33 cellular contexts compared by ENCODE assay signal in genomic region chr5:146484714-146485391, GRCh38. TPM values are rescaled to one million over a fixed set of nuclear protein-coding genes. Genes with fewer than 3 reads are reported as not detected.
"Had no signal": no experiment of that assay in that cellular context is flagged by ENCODE, and none has a peak within 500 bp of the region (broad histone marks: within the 10 kb centered on the region; RNA-seq: fewer than 3 reads in every experiment).

No MANE protein-coding gene starts in this region.

- H3K27ac ChIP-seq: adrenal gland, body of pancreas, coronary artery, dorsolateral prefrontal cortex, gastroesophageal sphincter, right lobe of liver, testis, transverse colon had no signal

- H3K9me3 ChIP-seq: adrenal gland, body of pancreas, gastroesophageal sphincter, right lobe of liver, testis, transverse colon had no signal

- DNase-seq: activated CD4-positive, alpha-beta T cell treated with anti-CD3 and anti-CD28 coated beads for 1 hour; activated CD8-positive, alpha-beta memory T cell treated with anti-CD3 and anti-CD28 coated beads for 24 hours; activated naive CD4-positive, alpha-beta T cell; activated naive CD8-positive, alpha-beta T cell treated with anti-CD3 and anti-CD28 coated beads for 36 hours; activated T-cell treated with anti-CD3 and anti-CD28 coated beads, Interleukin-2, amount 50 U/mL, for 1 hour; adrenal gland; aorta; body of pancreas; dorsolateral prefrontal cortex; effector memory CD4-positive, alpha-beta T cell; hippocampal formation; immature natural killer cell; kidney; mesendoderm; posterior cingulate gyrus; right lobe of liver; stimulated activated CD4-positive, alpha-beta T cell treated with anti-CD3 and anti-CD28 coated beads, Interleukin-2, amount 100 ng/mL, for 48 hours; stimulated activated naive CD8-positive, alpha-beta T cell treated with anti-CD3 and anti-CD28 coated beads, Interleukin-15, Interleukin-2, amounts not matched to agents 100 U/mL and 50 U/mL, for 24 hours; T-helper 1 cell; testis; transverse colon had no signal

- H3K27me3 ChIP-seq: adrenal gland, body of pancreas, dorsolateral prefrontal cortex, gastroesophageal sphincter, right lobe of liver, testis, transverse colon had no signal

- ATAC-seq: body of pancreas; gastroesophageal sphincter; left lobe of liver; natural killer cell treated with Interleukin-12 subunit alpha and Interleukin-12 subunit beta and Interleukin-15 and Interleukin-18, amount 100 ng/mL, for 72 hours; right lobe of liver; stimulated activated naive CD8-positive, alpha-beta T cell treated with anti-CD3 and anti-CD28 coated beads, Interleukin-15, Interleukin-2, amounts not matched to agents 100 U/mL and 50 U/mL, for 24 hours; WTC11 had no signal

- H3K4me1 ChIP-seq: adrenal gland, body of pancreas, right lobe of liver, testis had no signal

- H3K4me3 ChIP-seq: adrenal gland, body of pancreas, coronary artery, dorsolateral prefrontal cortex, gastroesophageal sphincter, lung, right lobe of liver, testis, transverse colon had no signal

- FAIRE-seq: kidney had no signal

RNA-seq across cellular contexts. Expression of gene GPR151, which starts 31.1 kb away (rescaled TPM):
- total RNA-seq: activated naive CD8-positive, alpha-beta T cell treated with anti-CD3 and anti-CD28 coated beads for 36 hours; adrenal gland; body of pancreas; fibroblast of lung; fibroblast of villous mesenchyme; gastroesophageal sphincter; kidney; left lobe of liver; lung; mononuclear cell; natural killer cell treated with Interleukin-12 subunit alpha and Interleukin-12 subunit beta and Interleukin-15 and Interleukin-18, amount 100 ng/mL, for 72 hours; omental fat pad; right lobe of liver; skeletal muscle tissue; testis; transverse colon; urinary bladder; WTC11 had no signal
